ENCODE assay signal across 8 cellular contexts in genomic region chr13:81362711-81363110, GRCh38.
A peak's percentile ranks its signal among the peaks of the same experiment; 100 is the strongest.
DNase-seq lines count a peak whose midpoint lies in the region; ATAC-seq and TF ChIP-seq lines count a peak whose summit lies in the region.
"Not testable (repeated sequence)": the region's sequence is repeated elsewhere in the genome, so short reads cannot be mapped to it uniquely, and the experiment has no call there.

No MANE protein-coding gene starts in this region.

- intact Hi-C loops in left colon (cut with DNase I, micrococcal nuclease) = not testable (repeated sequence)

- H3K4me3 ChIP-seq in epithelial cell of esophagus (ENCODE audit: low read length) = not testable (repeated sequence)

- not testable (repeated sequence) for TF ChIP-seq CTCF in epithelial cell of esophagus (IDR thresholded peaks at IDR 0.05; ENCODE audit: insufficient read depth, low read depth, low read length, missing control alignments)

- peak; percentile 92 for ATAC-seq in left colon

- DNase-seq in COR-L47 (lab: John Stamatoyannopoulos, UW) (peak; percentile 0), ELF-1 (ENCODE audit: low read depth, low spot score) (peak; percentile 67), NCI-H1417 treated with DMSO at 0.1 percent for 48 hours (lab: John Stamatoyannopoulos, UW) (peak; percentile 7), NCI-H69 (lab: John Stamatoyannopoulos, UW) (peak; percentile 82), SHP77 treated with DMSO at 0.1 percent for 48 hours (lab: John Stamatoyannopoulos, UW) (peak; percentile 29), epithelial cell of esophagus (ENCODE audit: low read depth) (peak; percentile 41), left colon (peak; percentile 53 to 61), renal cortical epithelial cell (ENCODE audit: low read depth) (peak; percentile 74)

Comparison
In these comparisons a context has a peak if more than half of its experiments do, and no peak if none do; other contexts are left out.
1. DNase-seq: peak in every context shown above with its lines; median percentile 82 in NCI-H69; 74 in renal cortical epithelial cell; 67 in ELF-1; 57 in left colon; 41 in epithelial cell of esophagus; 29 in SHP77 treated with DMSO at 0.1 percent for 48 hours; 7 in NCI-H1417 treated with DMSO at 0.1 percent for 48 hours; 0 in COR-L47.